Comparison of ENCODE assay signal across 8 cellular contexts in the genomic region with DNA sequence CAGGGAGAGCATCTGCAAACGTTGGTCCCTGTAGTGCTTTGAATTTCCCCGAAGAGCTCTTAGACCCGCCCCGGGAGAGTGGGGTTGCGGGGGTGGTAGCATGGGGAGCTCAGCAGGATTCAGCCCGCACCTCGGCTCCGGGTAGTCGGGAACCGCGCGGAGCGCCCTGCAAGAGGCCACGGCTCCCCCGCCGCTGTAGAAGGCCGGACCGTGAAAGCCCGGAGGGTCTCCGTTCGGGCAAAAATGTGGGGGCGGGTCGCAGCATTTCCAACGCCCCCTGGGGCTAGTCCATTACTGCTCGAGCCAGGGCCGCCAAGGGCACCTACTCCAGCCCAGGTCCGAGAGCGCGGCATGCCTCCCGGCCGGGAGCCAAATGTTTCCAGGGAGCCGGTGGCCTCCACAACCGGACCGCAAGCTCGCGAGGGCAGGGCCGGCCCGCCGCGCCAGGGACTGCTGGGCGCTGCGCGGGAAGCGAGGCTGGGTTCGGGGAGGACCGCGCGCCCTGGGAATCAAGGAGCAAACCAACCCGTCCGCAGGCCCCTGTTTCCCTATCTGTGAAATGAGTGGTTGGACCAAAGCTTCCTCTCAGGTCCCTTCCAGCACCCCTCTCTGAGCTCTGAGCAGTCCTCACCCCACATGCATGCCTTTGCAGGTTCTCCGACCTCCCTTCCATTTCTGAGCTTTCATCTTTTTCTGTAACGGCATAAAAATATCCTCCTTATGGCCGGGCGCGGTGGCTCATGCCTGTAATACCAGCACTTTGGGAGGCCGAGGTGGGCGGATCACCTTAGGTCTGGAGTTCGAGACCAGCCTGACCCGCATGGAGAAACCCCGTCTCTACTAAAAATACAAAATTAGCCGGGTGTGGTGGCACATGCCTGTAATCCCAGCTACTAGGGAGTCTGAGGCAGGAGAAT. TPM values are rescaled to one million over a fixed set of nuclear protein-coding genes. Genes with fewer than 3 reads are reported as not detected.
DNase-seq lines count a peak whose midpoint lies in the region; ATAC-seq and TF ChIP-seq lines count a peak whose summit lies in the region.

No MANE protein-coding gene starts in this region.

- no peak for TF ChIP-seq CTCF in DND-41 (IDR thresholded peaks at IDR 0.05; ENCODE audit: borderline replicate concordance, extremely low read depth, low read length, poor library complexity, severe bottlenecking)
- no peak for TF ChIP-seq CTCF in epithelial cell of esophagus (IDR thresholded peaks at IDR 0.05; ENCODE audit: insufficient read depth, low read depth, low read length, missing control alignments)

- peak overlapping the region; percentile 88 for H3K4me2 ChIP-seq in DND-41 (ENCODE audit: insufficient read depth, low read length)

- H4K20me1 ChIP-seq in DND-41 (ENCODE audit: insufficient read depth, low read length), result peaks cover 3% of the 10 kb centered on the region; the same call in 1 of the 2 replicates

- H3K36me3 ChIP-seq in DND-41 (ENCODE audit: insufficient read depth, low read length), result no peaks in the 10 kb centered on the region; the same call in 1 of the 2 replicates
- H3K36me3 ChIP-seq in HUES6 (ENCODE audit: control insufficient read depth, insufficient read depth, low read length), result peaks cover 17% of the 10 kb centered on the region

- DNase-seq in DND-41 (no peak), epithelial cell of esophagus (ENCODE audit: low read depth) (no peak), NCI-H1105 (lab: John Stamatoyannopoulos, UW) (no peak)
- peak; percentile 62 for DNase-seq in activated CD4-positive, alpha-beta T cell treated with anti-CD3 and anti-CD28 coated beads for 48 hours

- no peaks in the 10 kb centered on the region for H3K9me3 ChIP-seq in DND-41 (ENCODE audit: insufficient read depth, low read length, severe bottlenecking)
- no peaks in the 10 kb centered on the region for H3K9me3 ChIP-seq in HUES6 (ENCODE audit: control insufficient read depth, insufficient read depth, low read depth, low read length)
- H3K9me3 ChIP-seq in mononuclear cell (ENCODE audit: low read depth, low read length), result no peaks in the 10 kb centered on the region

- H3K27ac ChIP-seq in DND-41 (ENCODE audit: low read length) (peak overlapping the region; percentile 45), HUES6 (ENCODE audit: low read depth, low read length) (peak overlapping the region; percentile 95), temporal lobe (ENCODE audit: low read depth, low read length) (peak overlapping the region; percentile 97)

- H3K9ac ChIP-seq in DND-41 (ENCODE audit: low read depth, low read length) (peak overlapping the region; percentile 72), HUES6 (ENCODE audit: low read length) (peak overlapping the region; percentile 98)

- peak overlapping the region; percentile 61 to 84; a peak in 3 of 4 replicates for H3K4me3 ChIP-seq in DND-41 (ENCODE audit: low read depth in 1 of 2, low read length in 2 of 2)
- H3K4me3 ChIP-seq in HUES6 (ENCODE audit: low read depth, low read length), result peak overlapping the region; percentile 97
- H3K4me3 ChIP-seq in epithelial cell of esophagus (ENCODE audit: low read length), result peak overlapping the region; percentile 85
- H3K4me3 ChIP-seq in mononuclear cell (ENCODE audit: low read length), result peak overlapping the region; percentile 99

- H3K27me3 ChIP-seq in DND-41 (ENCODE audit: insufficient read depth, low read length, poor library complexity) (peaks cover 9% of the 10 kb centered on the region), HUES6 (ENCODE audit: control insufficient read depth, insufficient read depth, low read length) (peaks cover 4% of the 10 kb centered on the region; the same call in 1 of the 2 replicates), mononuclear cell (ENCODE audit: insufficient read depth, low read length) (no peaks in the 10 kb centered on the region)

- H3K4me1 ChIP-seq in DND-41 (ENCODE audit: insufficient read depth, low read length), result peaks cover 44% of the 10 kb centered on the region
- peaks cover 29% of the 10 kb centered on the region for H3K4me1 ChIP-seq in HUES6 (ENCODE audit: control insufficient read depth, insufficient read depth, low read length)
- H3K4me1 ChIP-seq in mononuclear cell (ENCODE audit: insufficient read depth, low read length), result peaks cover 52% of the 10 kb centered on the region

- peak overlapping the region; percentile 98 for H2AFZ ChIP-seq in DND-41 (ENCODE audit: low read depth, low read length)

- peak; percentile 29; the same call in 2 of the 3 replicates for ATAC-seq in DND-41 (ENCODE audit: insufficient read depth, low read depth)
- peak; percentile 31 for ATAC-seq in GM21619 (IDR thresholded peaks at IDR 0.05; ENCODE audit: unreplicated experiment)

- no peaks in the 10 kb centered on the region for H3K79me2 ChIP-seq in DND-41 (ENCODE audit: insufficient read depth, low read length)

RNA-seq across cellular contexts. Expression of a gene that starts 0.8 kb away (rescaled TPM):
- 56.0 TPM for total RNA-seq in mononuclear cell
- 3.0 TPM for total RNA-seq in temporal lobe

RNA-seq across cellular contexts. Expression of a gene that starts 6.0 kb away (rescaled TPM):
- total RNA-seq in mononuclear cell, result 0.84 TPM
- 0.74 TPM for total RNA-seq in temporal lobe

RNA-seq across cellular contexts. Expression of a gene that starts 41.1 kb away (rescaled TPM):
- 15.1 TPM for total RNA-seq in mononuclear cell
- 11.6 TPM for total RNA-seq in temporal lobe

RNA-seq across cellular contexts. Expression of a gene that starts 58.1 kb away (rescaled TPM):
- total RNA-seq in mononuclear cell (not detected), temporal lobe (under 0.01 TPM)

Comparison
In these comparisons a context has a peak if more than half of its experiments do, and no peak if none do; other contexts are left out.
1. H3K27ac ChIP-seq: peak in every context shown above with its lines; median percentile 97 in temporal lobe; 95 in HUES6; 45 in DND-41.
2. RNA of a gene that starts 0.8 kb away (total RNA-seq): 56.0 TPM in mononuclear cell (single experiment); 3.0 TPM in temporal lobe (single experiment); every median in the first group is over 10 times any median in the second.
3. Peak in every context shown above with its lines, with median percentiles within 50 percentile points of each other: H3K4me3 ChIP-seq.